ENCODE assay signal across 1 cellular context in genomic region chr1:183300828-183301227, GRCh38.
A peak's percentile ranks its signal among the peaks of the same experiment; 100 is the strongest.
TF ChIP-seq lines count a peak whose summit lies in the region.

No MANE protein-coding gene starts in this region.

TF ChIP-seq in HepG2, 621 proteins besides CTCF, POLR2A, EP300 and RAD21 (continued from another document):
- TF ChIP-seq, protein P1, sequence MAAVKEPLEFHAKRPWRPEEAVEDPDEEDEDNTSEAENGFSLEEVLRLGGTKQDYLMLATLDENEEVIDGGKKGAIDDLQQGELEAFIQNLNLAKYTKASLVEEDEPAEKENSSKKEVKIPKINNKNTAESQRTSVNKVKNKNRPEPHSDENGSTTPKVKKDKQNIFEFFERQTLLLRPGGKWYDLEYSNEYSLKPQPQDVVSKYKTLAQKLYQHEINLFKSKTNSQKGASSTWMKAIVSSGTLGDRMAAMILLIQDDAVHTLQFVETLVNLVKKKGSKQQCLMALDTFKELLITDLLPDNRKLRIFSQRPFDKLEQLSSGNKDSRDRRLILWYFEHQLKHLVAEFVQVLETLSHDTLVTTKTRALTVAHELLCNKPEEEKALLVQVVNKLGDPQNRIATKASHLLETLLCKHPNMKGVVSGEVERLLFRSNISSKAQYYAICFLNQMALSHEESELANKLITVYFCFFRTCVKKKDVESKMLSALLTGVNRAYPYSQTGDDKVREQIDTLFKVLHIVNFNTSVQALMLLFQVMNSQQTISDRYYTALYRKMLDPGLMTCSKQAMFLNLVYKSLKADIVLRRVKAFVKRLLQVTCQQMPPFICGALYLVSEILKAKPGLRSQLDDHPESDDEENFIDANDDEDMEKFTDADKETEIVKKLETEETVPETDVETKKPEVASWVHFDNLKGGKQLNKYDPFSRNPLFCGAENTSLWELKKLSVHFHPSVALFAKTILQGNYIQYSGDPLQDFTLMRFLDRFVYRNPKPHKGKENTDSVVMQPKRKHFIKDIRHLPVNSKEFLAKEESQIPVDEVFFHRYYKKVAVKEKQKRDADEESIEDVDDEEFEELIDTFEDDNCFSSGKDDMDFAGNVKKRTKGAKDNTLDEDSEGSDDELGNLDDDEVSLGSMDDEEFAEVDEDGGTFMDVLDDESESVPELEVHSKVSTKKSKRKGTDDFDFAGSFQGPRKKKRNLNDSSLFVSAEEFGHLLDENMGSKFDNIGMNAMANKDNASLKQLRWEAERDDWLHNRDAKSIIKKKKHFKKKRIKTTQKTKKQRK (IDR thresholded peaks at IDR 0.05; ENCODE audit: low read length) = no peak
- no peak for TF ChIP-seq HOXA7 (CRISPR knock-in tag; IDR thresholded peaks at IDR 0.05)
- TF ChIP-seq, protein P2, sequence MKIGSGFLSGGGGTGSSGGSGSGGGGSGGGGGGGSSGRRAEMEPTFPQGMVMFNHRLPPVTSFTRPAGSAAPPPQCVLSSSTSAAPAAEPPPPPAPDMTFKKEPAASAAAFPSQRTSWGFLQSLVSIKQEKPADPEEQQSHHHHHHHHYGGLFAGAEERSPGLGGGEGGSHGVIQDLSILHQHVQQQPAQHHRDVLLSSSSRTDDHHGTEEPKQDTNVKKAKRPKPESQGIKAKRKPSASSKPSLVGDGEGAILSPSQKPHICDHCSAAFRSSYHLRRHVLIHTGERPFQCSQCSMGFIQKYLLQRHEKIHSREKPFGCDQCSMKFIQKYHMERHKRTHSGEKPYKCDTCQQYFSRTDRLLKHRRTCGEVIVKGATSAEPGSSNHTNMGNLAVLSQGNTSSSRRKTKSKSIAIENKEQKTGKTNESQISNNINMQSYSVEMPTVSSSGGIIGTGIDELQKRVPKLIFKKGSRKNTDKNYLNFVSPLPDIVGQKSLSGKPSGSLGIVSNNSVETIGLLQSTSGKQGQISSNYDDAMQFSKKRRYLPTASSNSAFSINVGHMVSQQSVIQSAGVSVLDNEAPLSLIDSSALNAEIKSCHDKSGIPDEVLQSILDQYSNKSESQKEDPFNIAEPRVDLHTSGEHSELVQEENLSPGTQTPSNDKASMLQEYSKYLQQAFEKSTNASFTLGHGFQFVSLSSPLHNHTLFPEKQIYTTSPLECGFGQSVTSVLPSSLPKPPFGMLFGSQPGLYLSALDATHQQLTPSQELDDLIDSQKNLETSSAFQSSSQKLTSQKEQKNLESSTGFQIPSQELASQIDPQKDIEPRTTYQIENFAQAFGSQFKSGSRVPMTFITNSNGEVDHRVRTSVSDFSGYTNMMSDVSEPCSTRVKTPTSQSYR (CRISPR knock-in tag; IDR thresholded peaks at IDR 0.05; ENCODE audit: borderline replicate concordance) = no peak
- TF ChIP-seq, protein P3, sequence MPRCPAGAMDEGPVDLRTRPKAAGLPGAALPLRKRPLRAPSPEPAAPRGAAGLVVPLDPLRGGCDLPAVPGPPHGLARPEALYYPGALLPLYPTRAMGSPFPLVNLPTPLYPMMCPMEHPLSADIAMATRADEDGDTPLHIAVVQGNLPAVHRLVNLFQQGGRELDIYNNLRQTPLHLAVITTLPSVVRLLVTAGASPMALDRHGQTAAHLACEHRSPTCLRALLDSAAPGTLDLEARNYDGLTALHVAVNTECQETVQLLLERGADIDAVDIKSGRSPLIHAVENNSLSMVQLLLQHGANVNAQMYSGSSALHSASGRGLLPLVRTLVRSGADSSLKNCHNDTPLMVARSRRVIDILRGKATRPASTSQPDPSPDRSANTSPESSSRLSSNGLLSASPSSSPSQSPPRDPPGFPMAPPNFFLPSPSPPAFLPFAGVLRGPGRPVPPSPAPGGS (CRISPR knock-in tag; IDR thresholded peaks at IDR 0.05) = no peak
- TF ChIP-seq MAFF (IDR thresholded peaks at IDR 0.05; ENCODE audit: low read depth, low read length) = peak; percentile 48; the same call in 1 of the 2 replicates
- no peak for TF ChIP-seq ELF3 (CRISPR knock-in tag; IDR thresholded peaks at IDR 0.05)
- TF ChIP-seq TP53 (CRISPR knock-in tag; conservative IDR thresholded peaks at IDR 0.05) = no peak
- no peak for TF ChIP-seq MIXL1 (CRISPR knock-in tag; IDR thresholded peaks at IDR 0.05)
